In the genomic region with DNA sequence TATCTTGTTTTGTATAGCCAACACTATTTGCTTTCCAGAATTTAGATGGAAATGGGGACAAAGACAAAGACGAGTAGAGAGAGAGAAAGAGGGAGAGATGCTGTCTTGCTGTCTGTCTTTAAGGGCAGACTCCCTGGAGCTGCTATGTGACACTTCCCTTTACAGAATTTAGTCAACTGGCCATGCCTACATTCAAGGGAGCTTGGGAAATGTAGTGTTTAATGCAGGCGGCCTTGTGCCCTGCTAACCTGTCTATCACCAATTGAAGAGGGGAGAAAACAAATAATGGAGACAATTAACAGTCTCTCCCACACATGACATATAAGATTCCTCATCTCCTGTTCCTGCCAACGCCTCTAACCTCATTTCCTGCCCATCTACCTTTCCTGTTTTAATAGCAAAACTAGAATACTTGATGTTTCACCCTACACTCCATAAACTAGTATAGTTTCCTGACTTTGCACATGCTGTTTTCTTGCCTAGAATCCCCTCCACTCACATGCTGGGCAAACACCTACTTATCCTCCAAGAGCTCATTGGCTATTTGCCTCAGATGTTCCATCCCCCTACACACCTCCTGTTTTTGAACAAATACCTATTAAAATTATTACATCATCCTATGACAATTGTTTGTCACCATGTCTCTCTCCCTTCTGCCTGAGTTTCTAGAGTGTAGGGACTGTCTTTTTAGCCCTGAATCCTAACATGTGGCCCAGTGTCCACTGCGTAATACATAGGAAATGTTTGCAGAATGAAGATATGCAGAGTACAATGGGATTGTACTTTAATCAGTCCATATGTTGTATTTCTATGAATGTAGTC, we compare ENCODE assay signal across 1 cellular context.
TF ChIP-seq lines count a peak whose summit lies in the region.

No MANE protein-coding gene starts in this region.

TF ChIP-seq in GM23338, 12 proteins besides CTCF, POLR2A, EP300 and RAD21 (continued from another document):
- TF ChIP-seq, protein P1, sequence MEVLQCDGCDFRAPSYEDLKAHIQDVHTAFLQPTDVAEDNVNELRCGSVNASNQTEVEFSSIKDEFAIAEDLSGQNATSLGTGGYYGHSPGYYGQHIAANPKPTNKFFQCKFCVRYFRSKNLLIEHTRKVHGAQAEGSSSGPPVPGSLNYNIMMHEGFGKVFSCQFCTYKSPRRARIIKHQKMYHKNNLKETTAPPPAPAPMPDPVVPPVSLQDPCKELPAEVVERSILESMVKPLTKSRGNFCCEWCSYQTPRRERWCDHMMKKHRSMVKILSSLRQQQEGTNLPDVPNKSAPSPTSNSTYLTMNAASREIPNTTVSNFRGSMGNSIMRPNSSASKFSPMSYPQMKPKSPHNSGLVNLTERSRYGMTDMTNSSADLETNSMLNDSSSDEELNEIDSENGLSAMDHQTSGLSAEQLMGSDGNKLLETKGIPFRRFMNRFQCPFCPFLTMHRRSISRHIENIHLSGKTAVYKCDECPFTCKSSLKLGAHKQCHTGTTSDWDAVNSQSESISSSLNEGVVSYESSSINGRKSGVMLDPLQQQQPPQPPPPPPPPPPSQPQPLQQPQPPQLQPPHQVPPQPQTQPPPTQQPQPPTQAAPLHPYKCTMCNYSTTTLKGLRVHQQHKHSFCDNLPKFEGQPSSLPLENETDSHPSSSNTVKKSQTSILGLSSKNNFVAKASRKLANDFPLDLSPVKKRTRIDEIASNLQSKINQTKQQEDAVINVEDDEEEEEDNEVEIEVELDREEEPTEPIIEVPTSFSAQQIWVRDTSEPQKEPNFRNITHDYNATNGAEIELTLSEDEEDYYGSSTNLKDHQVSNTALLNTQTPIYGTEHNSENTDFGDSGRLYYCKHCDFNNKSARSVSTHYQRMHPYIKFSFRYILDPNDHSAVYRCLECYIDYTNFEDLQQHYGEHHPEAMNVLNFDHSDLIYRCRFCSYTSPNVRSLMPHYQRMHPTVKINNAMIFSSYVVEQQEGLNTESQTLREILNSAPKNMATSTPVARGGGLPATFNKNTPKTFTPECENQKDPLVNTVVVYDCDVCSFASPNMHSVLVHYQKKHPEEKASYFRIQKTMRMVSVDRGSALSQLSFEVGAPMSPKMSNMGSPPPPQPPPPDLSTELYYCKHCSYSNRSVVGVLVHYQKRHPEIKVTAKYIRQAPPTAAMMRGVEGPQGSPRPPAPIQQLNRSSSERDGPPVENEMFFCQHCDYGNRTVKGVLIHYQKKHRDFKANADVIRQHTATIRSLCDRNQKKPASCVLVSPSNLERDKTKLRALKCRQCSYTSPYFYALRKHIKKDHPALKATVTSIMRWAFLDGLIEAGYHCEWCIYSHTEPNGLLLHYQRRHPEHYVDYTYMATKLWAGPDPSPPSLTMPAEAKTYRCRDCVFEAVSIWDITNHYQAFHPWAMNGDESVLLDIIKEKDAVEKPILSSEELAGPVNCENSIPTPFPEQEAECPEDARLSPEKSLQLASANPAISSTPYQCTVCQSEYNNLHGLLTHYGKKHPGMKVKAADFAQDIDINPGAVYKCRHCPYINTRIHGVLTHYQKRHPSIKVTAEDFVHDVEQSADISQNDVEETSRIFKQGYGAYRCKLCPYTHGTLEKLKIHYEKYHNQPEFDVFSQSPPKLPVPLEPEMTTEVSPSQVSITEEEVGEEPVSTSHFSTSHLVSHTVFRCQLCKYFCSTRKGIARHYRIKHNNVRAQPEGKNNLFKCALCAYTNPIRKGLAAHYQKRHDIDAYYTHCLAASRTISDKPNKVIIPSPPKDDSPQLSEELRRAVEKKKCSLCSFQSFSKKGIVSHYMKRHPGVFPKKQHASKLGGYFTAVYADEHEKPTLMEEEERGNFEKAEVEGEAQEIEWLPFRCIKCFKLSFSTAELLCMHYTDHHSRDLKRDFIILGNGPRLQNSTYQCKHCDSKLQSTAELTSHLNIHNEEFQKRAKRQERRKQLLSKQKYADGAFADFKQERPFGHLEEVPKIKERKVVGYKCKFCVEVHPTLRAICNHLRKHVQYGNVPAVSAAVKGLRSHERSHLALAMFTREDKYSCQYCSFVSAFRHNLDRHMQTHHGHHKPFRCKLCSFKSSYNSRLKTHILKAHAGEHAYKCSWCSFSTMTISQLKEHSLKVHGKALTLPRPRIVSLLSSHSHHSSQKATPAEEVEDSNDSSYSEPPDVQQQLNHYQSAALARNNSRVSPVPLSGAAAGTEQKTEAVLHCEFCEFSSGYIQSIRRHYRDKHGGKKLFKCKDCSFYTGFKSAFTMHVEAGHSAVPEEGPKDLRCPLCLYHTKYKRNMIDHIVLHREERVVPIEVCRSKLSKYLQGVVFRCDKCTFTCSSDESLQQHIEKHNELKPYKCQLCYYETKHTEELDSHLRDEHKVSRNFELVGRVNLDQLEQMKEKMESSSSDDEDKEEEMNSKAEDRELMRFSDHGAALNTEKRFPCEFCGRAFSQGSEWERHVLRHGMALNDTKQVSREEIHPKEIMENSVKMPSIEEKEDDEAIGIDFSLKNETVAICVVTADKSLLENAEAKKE (CRISPR knock-in tag; IDR thresholded peaks at IDR 0.05) = no peak
- TF ChIP-seq STAT1 (IDR thresholded peaks at IDR 0.05; ENCODE audit: unreplicated experiment) = no peak
TF ChIP-seq in GM23338: peak in this region for 1.
